ENCODE assay signal across 1 cellular context in the genomic region with DNA sequence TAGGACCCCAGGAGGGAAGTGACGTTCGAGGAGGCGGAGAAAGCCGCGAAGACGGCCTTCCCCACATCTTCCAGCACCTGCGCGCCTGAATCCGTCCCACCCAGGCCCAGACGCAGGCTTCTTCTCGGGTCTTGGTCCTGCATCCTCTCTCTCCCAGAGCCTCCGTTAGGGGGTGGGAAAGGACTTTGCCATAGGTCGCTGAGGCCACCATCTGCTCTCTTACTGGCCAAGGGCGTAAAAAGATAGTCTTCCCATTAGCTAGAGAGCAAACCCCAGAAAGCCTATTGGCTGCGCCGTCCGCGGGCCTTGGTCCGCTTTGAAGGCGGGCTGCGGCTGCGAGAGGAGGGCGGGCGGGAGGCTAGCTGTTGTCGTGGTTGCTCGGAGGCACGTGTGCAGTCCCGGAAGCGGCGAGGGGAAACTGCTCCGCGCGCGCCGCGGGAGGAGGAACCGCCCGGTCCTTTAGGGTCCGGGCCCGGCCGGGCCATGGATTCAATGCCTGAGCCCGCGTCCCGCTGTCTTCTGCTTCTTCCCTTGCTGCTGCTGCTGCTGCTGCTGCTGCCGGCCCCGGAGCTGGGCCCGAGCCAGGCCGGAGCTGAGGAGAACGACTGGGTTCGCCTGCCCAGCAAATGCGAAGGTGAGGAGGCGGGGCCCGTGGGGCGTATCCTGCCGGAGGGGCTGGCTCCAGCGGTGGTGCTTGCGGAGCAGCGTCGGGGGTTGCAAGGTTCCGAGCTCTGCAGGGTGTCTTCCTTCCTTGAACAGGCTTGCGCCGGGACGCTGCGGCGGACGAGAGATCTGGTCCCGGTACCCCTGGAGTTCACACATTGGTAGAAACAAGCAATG.
A peak's percentile ranks its signal among the peaks of the same experiment; 100 is the strongest.
TF ChIP-seq lines count a peak whose summit lies in the region.

A gene (plus strand): TSS at position 393 of the 840 bp plus-strand sequence. CDS start 91 bp downstream, at position 484.

TF ChIP-seq in WTC11, 78 proteins besides CTCF, POLR2A, EP300 and RAD21 (continued from another document):
- TF ChIP-seq ZNF263 (CRISPR knock-in tag; IDR thresholded peaks at IDR 0.05; ENCODE audit: low read depth): peak; percentile 36; the same call in 1 of the 2 replicates
- TF ChIP-seq, protein P1, sequence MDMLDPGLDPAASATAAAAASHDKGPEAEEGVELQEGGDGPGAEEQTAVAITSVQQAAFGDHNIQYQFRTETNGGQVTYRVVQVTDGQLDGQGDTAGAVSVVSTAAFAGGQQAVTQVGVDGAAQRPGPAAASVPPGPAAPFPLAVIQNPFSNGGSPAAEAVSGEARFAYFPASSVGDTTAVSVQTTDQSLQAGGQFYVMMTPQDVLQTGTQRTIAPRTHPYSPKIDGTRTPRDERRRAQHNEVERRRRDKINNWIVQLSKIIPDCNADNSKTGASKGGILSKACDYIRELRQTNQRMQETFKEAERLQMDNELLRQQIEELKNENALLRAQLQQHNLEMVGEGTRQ (CRISPR knock-in tag; IDR thresholded peaks at IDR 0.05): peak; percentile 88
- TF ChIP-seq, protein P2, sequence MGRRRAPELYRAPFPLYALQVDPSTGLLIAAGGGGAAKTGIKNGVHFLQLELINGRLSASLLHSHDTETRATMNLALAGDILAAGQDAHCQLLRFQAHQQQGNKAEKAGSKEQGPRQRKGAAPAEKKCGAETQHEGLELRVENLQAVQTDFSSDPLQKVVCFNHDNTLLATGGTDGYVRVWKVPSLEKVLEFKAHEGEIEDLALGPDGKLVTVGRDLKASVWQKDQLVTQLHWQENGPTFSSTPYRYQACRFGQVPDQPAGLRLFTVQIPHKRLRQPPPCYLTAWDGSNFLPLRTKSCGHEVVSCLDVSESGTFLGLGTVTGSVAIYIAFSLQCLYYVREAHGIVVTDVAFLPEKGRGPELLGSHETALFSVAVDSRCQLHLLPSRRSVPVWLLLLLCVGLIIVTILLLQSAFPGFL (CRISPR knock-in tag; IDR thresholded peaks at IDR 0.05; ENCODE audit: borderline replicate concordance): no peak
- TF ChIP-seq, protein P3, sequence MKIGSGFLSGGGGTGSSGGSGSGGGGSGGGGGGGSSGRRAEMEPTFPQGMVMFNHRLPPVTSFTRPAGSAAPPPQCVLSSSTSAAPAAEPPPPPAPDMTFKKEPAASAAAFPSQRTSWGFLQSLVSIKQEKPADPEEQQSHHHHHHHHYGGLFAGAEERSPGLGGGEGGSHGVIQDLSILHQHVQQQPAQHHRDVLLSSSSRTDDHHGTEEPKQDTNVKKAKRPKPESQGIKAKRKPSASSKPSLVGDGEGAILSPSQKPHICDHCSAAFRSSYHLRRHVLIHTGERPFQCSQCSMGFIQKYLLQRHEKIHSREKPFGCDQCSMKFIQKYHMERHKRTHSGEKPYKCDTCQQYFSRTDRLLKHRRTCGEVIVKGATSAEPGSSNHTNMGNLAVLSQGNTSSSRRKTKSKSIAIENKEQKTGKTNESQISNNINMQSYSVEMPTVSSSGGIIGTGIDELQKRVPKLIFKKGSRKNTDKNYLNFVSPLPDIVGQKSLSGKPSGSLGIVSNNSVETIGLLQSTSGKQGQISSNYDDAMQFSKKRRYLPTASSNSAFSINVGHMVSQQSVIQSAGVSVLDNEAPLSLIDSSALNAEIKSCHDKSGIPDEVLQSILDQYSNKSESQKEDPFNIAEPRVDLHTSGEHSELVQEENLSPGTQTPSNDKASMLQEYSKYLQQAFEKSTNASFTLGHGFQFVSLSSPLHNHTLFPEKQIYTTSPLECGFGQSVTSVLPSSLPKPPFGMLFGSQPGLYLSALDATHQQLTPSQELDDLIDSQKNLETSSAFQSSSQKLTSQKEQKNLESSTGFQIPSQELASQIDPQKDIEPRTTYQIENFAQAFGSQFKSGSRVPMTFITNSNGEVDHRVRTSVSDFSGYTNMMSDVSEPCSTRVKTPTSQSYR (CRISPR knock-in tag; IDR thresholded peaks at IDR 0.05): no peak
- TF ChIP-seq ZNF138 (CRISPR knock-in tag; conservative IDR thresholded peaks at IDR 0.05): no peak
- TF ChIP-seq GABPB1 (CRISPR knock-in tag; IDR thresholded peaks at IDR 0.05): peak; percentile 74
- TF ChIP-seq, protein P4, sequence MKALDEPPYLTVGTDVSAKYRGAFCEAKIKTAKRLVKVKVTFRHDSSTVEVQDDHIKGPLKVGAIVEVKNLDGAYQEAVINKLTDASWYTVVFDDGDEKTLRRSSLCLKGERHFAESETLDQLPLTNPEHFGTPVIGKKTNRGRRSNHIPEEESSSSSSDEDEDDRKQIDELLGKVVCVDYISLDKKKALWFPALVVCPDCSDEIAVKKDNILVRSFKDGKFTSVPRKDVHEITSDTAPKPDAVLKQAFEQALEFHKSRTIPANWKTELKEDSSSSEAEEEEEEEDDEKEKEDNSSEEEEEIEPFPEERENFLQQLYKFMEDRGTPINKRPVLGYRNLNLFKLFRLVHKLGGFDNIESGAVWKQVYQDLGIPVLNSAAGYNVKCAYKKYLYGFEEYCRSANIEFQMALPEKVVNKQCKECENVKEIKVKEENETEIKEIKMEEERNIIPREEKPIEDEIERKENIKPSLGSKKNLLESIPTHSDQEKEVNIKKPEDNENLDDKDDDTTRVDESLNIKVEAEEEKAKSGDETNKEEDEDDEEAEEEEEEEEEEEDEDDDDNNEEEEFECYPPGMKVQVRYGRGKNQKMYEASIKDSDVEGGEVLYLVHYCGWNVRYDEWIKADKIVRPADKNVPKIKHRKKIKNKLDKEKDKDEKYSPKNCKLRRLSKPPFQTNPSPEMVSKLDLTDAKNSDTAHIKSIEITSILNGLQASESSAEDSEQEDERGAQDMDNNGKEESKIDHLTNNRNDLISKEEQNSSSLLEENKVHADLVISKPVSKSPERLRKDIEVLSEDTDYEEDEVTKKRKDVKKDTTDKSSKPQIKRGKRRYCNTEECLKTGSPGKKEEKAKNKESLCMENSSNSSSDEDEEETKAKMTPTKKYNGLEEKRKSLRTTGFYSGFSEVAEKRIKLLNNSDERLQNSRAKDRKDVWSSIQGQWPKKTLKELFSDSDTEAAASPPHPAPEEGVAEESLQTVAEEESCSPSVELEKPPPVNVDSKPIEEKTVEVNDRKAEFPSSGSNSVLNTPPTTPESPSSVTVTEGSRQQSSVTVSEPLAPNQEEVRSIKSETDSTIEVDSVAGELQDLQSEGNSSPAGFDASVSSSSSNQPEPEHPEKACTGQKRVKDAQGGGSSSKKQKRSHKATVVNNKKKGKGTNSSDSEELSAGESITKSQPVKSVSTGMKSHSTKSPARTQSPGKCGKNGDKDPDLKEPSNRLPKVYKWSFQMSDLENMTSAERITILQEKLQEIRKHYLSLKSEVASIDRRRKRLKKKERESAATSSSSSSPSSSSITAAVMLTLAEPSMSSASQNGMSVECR (CRISPR knock-in tag; IDR thresholded peaks at IDR 0.05; ENCODE audit: borderline replicate concordance): peak; percentile 47; the same call in 1 of the 2 replicates
- 0 out of 2 replicates have a peak, but pooled peaks have one; percentile 53 for TF ChIP-seq ESRRA (CRISPR knock-in tag; IDR thresholded peaks at IDR 0.05; ENCODE audit: borderline replicate concordance)
- TF ChIP-seq, protein P5, sequence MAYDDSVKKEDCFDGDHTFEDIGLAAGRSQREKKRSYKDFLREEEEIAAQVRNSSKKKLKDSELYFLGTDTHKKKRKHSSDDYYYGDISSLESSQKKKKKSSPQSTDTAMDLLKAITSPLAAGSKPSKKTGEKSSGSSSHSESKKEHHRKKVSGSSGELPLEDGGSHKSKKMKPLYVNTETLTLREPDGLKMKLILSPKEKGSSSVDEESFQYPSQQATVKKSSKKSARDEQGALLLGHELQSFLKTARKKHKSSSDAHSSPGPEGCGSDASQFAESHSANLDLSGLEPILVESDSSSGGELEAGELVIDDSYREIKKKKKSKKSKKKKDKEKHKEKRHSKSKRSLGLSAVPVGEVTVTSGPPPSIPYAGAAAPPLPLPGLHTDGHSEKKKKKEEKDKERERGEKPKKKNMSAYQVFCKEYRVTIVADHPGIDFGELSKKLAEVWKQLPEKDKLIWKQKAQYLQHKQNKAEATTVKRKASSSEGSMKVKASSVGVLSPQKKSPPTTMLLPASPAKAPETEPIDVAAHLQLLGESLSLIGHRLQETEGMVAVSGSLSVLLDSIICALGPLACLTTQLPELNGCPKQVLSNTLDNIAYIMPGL (CRISPR knock-in tag; IDR thresholded peaks at IDR 0.05): peak; percentile 85; the same call in 1 of the 2 replicates
- TF ChIP-seq, protein P6, sequence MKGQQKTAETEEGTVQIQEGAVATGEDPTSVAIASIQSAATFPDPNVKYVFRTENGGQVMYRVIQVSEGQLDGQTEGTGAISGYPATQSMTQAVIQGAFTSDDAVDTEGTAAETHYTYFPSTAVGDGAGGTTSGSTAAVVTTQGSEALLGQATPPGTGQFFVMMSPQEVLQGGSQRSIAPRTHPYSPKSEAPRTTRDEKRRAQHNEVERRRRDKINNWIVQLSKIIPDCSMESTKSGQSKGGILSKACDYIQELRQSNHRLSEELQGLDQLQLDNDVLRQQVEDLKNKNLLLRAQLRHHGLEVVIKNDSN (CRISPR knock-in tag; IDR thresholded peaks at IDR 0.05): peak; percentile 84; the same call in 1 of the 2 replicates
- TF ChIP-seq CREM (CRISPR knock-in tag; IDR thresholded peaks at IDR 0.05): peak; percentile 79
- 0 out of 2 replicates have a peak, but pooled peaks have one; percentile 60 for TF ChIP-seq NR2C2 (CRISPR knock-in tag; IDR thresholded peaks at IDR 0.05)
- TF ChIP-seq NFE2L1 (CRISPR knock-in tag; IDR thresholded peaks at IDR 0.05): 0 out of 2 replicates have a peak, but pooled peaks have one; percentile 30
